12 cellular contexts compared by ENCODE assay signal in genomic region chr11:102476069-102476468, GRCh38. TPM values are rescaled to one million over a fixed set of nuclear protein-coding genes. Genes with fewer than 3 reads are reported as not detected.
DNase-seq lines count a peak whose midpoint lies in the region; ATAC-seq and TF ChIP-seq lines count a peak whose summit lies in the region.
"Had no signal": no experiment of that assay in that cellular context is flagged by ENCODE, and none has a peak within 500 bp of the region (broad histone marks: within the 10 kb centered on the region; RNA-seq: fewer than 3 reads in every experiment).

No MANE protein-coding gene starts in this region.

- TF ChIP-seq CTCF in natural killer cell (IDR thresholded peaks at IDR 0.05) (no peak), activated B cell treated with CpG ODN at 0.5 μM for 24 hours (IDR thresholded peaks at IDR 0.05) (no peak), fibroblast of the aortic adventitia (IDR thresholded peaks at IDR 0.05; ENCODE audit: insufficient read depth, low read length) (no peak), chondrocyte (IDR thresholded peaks at IDR 0.05) (no peak)

- intact Hi-C loops in natural killer cell (cut with micrococcal nuclease) = no loop called here
- intact Hi-C loops in activated B cell treated with CpG ODN at 0.5 μM for 24 hours (cut with micrococcal nuclease) = no loop called here

- no peak overlapping the region for H3K4me3 ChIP-seq in fibroblast of the aortic adventitia (ENCODE audit: low read depth, low read length)
- H3K4me3 ChIP-seq: ascending aorta had no signal

- DNase-seq in natural killer cell treated with Interleukin-12 subunit alpha and Interleukin-12 subunit beta and Interleukin-15 and Interleukin-18, amount 100 ng/mL, for 72 hours (ENCODE audit: low spot score) = no peak
- DNase-seq in natural killer cell (no peak), activated B cell treated with CpG ODN at 0.5 μM for 24 hours (no peak), fibroblast of the aortic adventitia (ENCODE audit: low read depth) (peak; percentile 73), chondrocyte (ENCODE audit: low spot score) (no peak), NCI-H1694 treated with DMSO at 0.1 percent for 48 hours (lab: John Stamatoyannopoulos, UW) (no peak), C1 segment of cervical spinal cord (lab: John Stamatoyannopoulos, UW) (no peak)
- DNase-seq: DMS 273 treated with DMSO at 0.1 percent for 48 hours had no signal

- no peaks in the 10 kb centered on the region for H3K27me3 Mint-ChIP-seq in natural killer cell treated with Interleukin-12 subunit alpha and Interleukin-12 subunit beta and Interleukin-15 and Interleukin-18, amount 100 ng/mL, for 72 hours
- H3K27me3 Mint-ChIP-seq in natural killer cell (ENCODE audit: low read depth in 2 of 2) = peaks cover 6% of the 10 kb centered on the region in 2 donors
- no peaks in the 10 kb centered on the region for H3K27me3 Mint-ChIP-seq in activated B cell treated with CpG ODN at 0.5 μM for 24 hours
- no peaks in the 10 kb centered on the region for H3K27me3 Mint-ChIP-seq in chondrocyte (ENCODE audit: low read depth)

- CTCF ChIA-PET in activated B cell treated with CpG ODN at 0.5 μM for 24 hours (lab: Charles Lee) = interaction anchor here (1.1 to 2.0 kb wide), 6 partner anchors 11 to 137 kb away, joined by 3 to 11 read pairs (median 6); no protein-coding TSS in a partner anchor

- no peak for ATAC-seq in natural killer cell treated with Interleukin-12 subunit alpha and Interleukin-12 subunit beta and Interleukin-15 and Interleukin-18, amount 100 ng/mL, for 72 hours
- ATAC-seq in natural killer cell = no peak
- ATAC-seq in activated B cell treated with CpG ODN at 0.5 μM for 24 hours (ENCODE audit: low read depth) = no peak
- ATAC-seq in GM18870 (IDR thresholded peaks at IDR 0.05; ENCODE audit: unreplicated experiment) = no peak

- H3K9me3 Mint-ChIP-seq in natural killer cell treated with Interleukin-12 subunit alpha and Interleukin-12 subunit beta and Interleukin-15 and Interleukin-18, amount 100 ng/mL, for 72 hours = no peaks in the 10 kb centered on the region
- no peaks in the 10 kb centered on the region for H3K9me3 Mint-ChIP-seq in natural killer cell
- no peaks in the 10 kb centered on the region for H3K9me3 Mint-ChIP-seq in activated B cell treated with CpG ODN at 0.5 μM for 24 hours
- no peaks in the 10 kb centered on the region for H3K9me3 Mint-ChIP-seq in chondrocyte (ENCODE audit: low read depth)

- POLR2A ChIA-PET in activated B cell treated with CpG ODN at 0.5 μM for 24 hours (lab: Charles Lee) = interaction anchor here (0.5 to 5.6 kb wide), 9 partner anchors 11 to 161 kb away, joined by 3 to 63 read pairs (median 4); partner anchors contain the start of genes BIRC2 and TMEM123

- peaks cover 12 to 14% of the 10 kb centered on the region in 2 donors for H3K4me1 Mint-ChIP-seq in natural killer cell treated with Interleukin-12 subunit alpha and Interleukin-12 subunit beta and Interleukin-15 and Interleukin-18, amount 100 ng/mL, for 72 hours (ENCODE audit: low read depth in 2 of 2)
- H3K4me1 Mint-ChIP-seq in natural killer cell (peaks cover 8 to 9% of the 10 kb centered on the region in 2 donors), activated B cell treated with CpG ODN at 0.5 μM for 24 hours (peaks cover 52% of the 10 kb centered on the region), chondrocyte (ENCODE audit: low read depth) (peaks cover 25% of the 10 kb centered on the region)

- peak overlapping the region; percentile 67 to 90 for H3K27ac Mint-ChIP-seq in natural killer cell treated with Interleukin-12 subunit alpha and Interleukin-12 subunit beta and Interleukin-15 and Interleukin-18, amount 100 ng/mL, for 72 hours
- H3K27ac Mint-ChIP-seq in natural killer cell = peak overlapping the region in 1 of 2 donors; percentile 39
- peak overlapping the region; percentile 65 for H3K27ac Mint-ChIP-seq in activated B cell treated with CpG ODN at 0.5 μM for 24 hours
- H3K27ac Mint-ChIP-seq in chondrocyte (ENCODE audit: unreplicated experiment) = no peak overlapping the region

- H3K4me3 Mint-ChIP-seq in natural killer cell treated with Interleukin-12 subunit alpha and Interleukin-12 subunit beta and Interleukin-15 and Interleukin-18, amount 100 ng/mL, for 72 hours = peak overlapping the region; percentile 25
- H3K4me3 Mint-ChIP-seq in natural killer cell (no peak overlapping the region), activated B cell treated with CpG ODN at 0.5 μM for 24 hours (no peak overlapping the region), chondrocyte (ENCODE audit: unreplicated experiment) (no peak overlapping the region)

- H3K36me3 Mint-ChIP-seq in natural killer cell treated with Interleukin-12 subunit alpha and Interleukin-12 subunit beta and Interleukin-15 and Interleukin-18, amount 100 ng/mL, for 72 hours = no peaks in the 10 kb centered on the region
- no peaks in the 10 kb centered on the region for H3K36me3 Mint-ChIP-seq in natural killer cell
- no peaks in the 10 kb centered on the region for H3K36me3 Mint-ChIP-seq in activated B cell treated with CpG ODN at 0.5 μM for 24 hours (ENCODE audit: low read depth)
- H3K36me3 Mint-ChIP-seq in chondrocyte (ENCODE audit: low read depth) = no peaks in the 10 kb centered on the region

RNA-seq across cellular contexts. Expression of gene TMEM123, which starts 23.5 kb away (rescaled TPM):
- total RNA-seq in natural killer cell treated with Interleukin-12 subunit alpha and Interleukin-12 subunit beta and Interleukin-15 and Interleukin-18, amount 100 ng/mL, for 72 hours = 10 to 100 TPM; 64.6 to 81.3 TPM
- 100 to 1,000 TPM; 100 to 126 (median 118) TPM for total RNA-seq in natural killer cell
- 182 and 191 TPM in 2 replicates for total RNA-seq in activated B cell treated with CpG ODN at 0.5 μM for 24 hours
- total RNA-seq in fibroblast of the aortic adventitia (ENCODE audit: low replicate concordance) = 36.6 and 86.3 TPM in 2 replicates
- total RNA-seq in chondrocyte = 94.9 to 119 TPM (median 105 TPM) in 3 replicates

RNA-seq across cellular contexts. Expression of gene MMP7, which starts 54.5 kb away (rescaled TPM):
- total RNA-seq in natural killer cell treated with Interleukin-12 subunit alpha and Interleukin-12 subunit beta and Interleukin-15 and Interleukin-18, amount 100 ng/mL, for 72 hours = not detected
- total RNA-seq in natural killer cell (not detected), activated B cell treated with CpG ODN at 0.5 μM for 24 hours (not detected in 2 replicates), fibroblast of the aortic adventitia (ENCODE audit: low replicate concordance) (not detected in 2 replicates), chondrocyte (0.50 to 0.51 TPM in 2 of 3 replicates, not detected in the other)
- total RNA-seq: ascending aorta, frontal cortex, right cardiac atrium had no signal
